Comparison of ENCODE assay signal across 8 cellular contexts in genomic region chr2:216142540-216142939, GRCh38. TPM values are rescaled to one million over a fixed set of nuclear protein-coding genes. Genes with fewer than 3 reads are reported as not detected.
A peak's percentile ranks its signal among the peaks of the same experiment; 100 is the strongest.
DNase-seq lines count a peak whose midpoint lies in the region; ATAC-seq lines count a peak whose summit lies in the region.

No MANE protein-coding gene starts in this region.

- peak; percentile 49 for DNase-seq in fibroblast of the conjunctiva (ENCODE audit: low read depth)
- DNase-seq in HUDEP-2 (lab: John Stamatoyannopoulos, UW; ENCODE audit: unreplicated experiment in 76 of 76): no peak
- no peak for DNase-seq in left cardiac atrium
- no peak for DNase-seq in HK-2 (ENCODE audit: unreplicated experiment)
- no peak for DNase-seq in T1000 (lab: John Stamatoyannopoulos, UW)

- intact Hi-C loops in left cardiac atrium (cut with DNase I): no loop called here

- ATAC-seq in GM18499 (IDR thresholded peaks at IDR 0.05; ENCODE audit: insufficient read depth, unreplicated experiment): peak; percentile 96
- peak; percentile 99 for ATAC-seq in GM21447 (IDR thresholded peaks at IDR 0.05; ENCODE audit: unreplicated experiment)
- peak; percentile 99 for ATAC-seq in HG03520 (IDR thresholded peaks at IDR 0.05; ENCODE audit: unreplicated experiment)
- no peak for ATAC-seq in left cardiac atrium

RNA-seq across cellular contexts. Expression of gene XRCC5, which starts 33.4 kb away (rescaled TPM):
- 100 to 1,000 TPM; 114 to 148 TPM for total RNA-seq in left cardiac atrium

Comparison
In these comparisons a context has a peak if more than half of its experiments do, and no peak if none do; other contexts are left out.
1. ATAC-seq: peak in GM18499 (single experiment), GM21447 (single experiment) and HG03520 (single experiment); none in left cardiac atrium (0 of 2).